In genomic region chr11:105719073-105719846, GRCh38 we compare ENCODE assay signal across 8 cellular contexts.
A peak's percentile ranks its signal among the peaks of the same experiment; 100 is the strongest.
DNase-seq lines count a peak whose midpoint lies in the region; ATAC-seq and TF ChIP-seq lines count a peak whose summit lies in the region.

No MANE protein-coding gene starts in this region.

- H3K36me3 ChIP-seq in kidney epithelial cell (ENCODE audit: control insufficient read depth, insufficient read depth, low read length) (no peaks in the 10 kb centered on the region), stomach (no peaks in the 10 kb centered on the region)

- no peaks in the 10 kb centered on the region for H3K4me1 ChIP-seq in stomach

- intact Hi-C loops in stomach (cut with DNase I; ENCODE audit: low total_unique reads) (no loop called here), sciatic nerve (cut with DNase I) (no loop called here)

- H3K9me3 ChIP-seq in stomach = no peaks in the 10 kb centered on the region

- TF ChIP-seq POLR2A in stomach (IDR thresholded peaks at IDR 0.05) = no peak

- no peaks in the 10 kb centered on the region for H3K27me3 ChIP-seq in kidney epithelial cell (ENCODE audit: control insufficient read depth, insufficient read depth, low read length)
- no peaks in the 10 kb centered on the region for H3K27me3 ChIP-seq in stomach

- TF ChIP-seq EP300 in stomach (IDR thresholded peaks at IDR 0.05) = no peak

- peak; percentile 29 for DNase-seq in NCI-H524 treated with DMSO at 0.1 percent for 48 hours (lab: John Stamatoyannopoulos, UW)
- peak; percentile 73 for DNase-seq in kidney epithelial cell (ENCODE audit: low read depth)
- DNase-seq in stomach = no peak
- no peak for DNase-seq in sciatic nerve (ENCODE audit: low spot score)
- DNase-seq in CD1c-positive myeloid dendritic cell (ENCODE audit: extremely low spot score) = no peak
- no peak for DNase-seq in SIG-M5 (lab: John Stamatoyannopoulos, UW)

- ATAC-seq in GM19324 (IDR thresholded peaks at IDR 0.05; ENCODE audit: low FRiP score, unreplicated experiment) (peak; percentile 83), HG02981 (IDR thresholded peaks at IDR 0.05; ENCODE audit: unreplicated experiment) (peak; percentile 94), sciatic nerve (no peak)

- TF ChIP-seq CTCF in kidney epithelial cell (IDR thresholded peaks at IDR 0.05; ENCODE audit: insufficient read depth, low read length, poor library complexity, severe bottlenecking) = no peak
- no peak for TF ChIP-seq CTCF in stomach (IDR thresholded peaks at IDR 0.05)

- 57 to 61% (median 57%) methylated on average over 12 of the region's 12 CpGs for WGBS in stomach, 5 donors

- H3K27ac ChIP-seq in stomach = no peak overlapping the region

- H3K4me3 ChIP-seq in kidney epithelial cell (ENCODE audit: low read depth, low read length) = peak overlapping the region; percentile 4
- H3K4me3 ChIP-seq in stomach = no peak overlapping the region

Comparison
In these comparisons a context has a peak if more than half of its experiments do, and no peak if none do; other contexts are left out.
1. DNase-seq: peak in NCI-H524 treated with DMSO at 0.1 percent for 48 hours (single experiment) and kidney epithelial cell (single experiment); none in stomach (single experiment), sciatic nerve (single experiment), CD1c-positive myeloid dendritic cell (single experiment) and SIG-M5 (single experiment).